ENCODE assay signal across 9 cellular contexts in genomic region chrX:1534321-1535168, GRCh38. TPM values are rescaled to one million over a fixed set of nuclear protein-coding genes. Genes with fewer than 3 reads are reported as not detected.
A peak's percentile ranks its signal among the peaks of the same experiment; 100 is the strongest.
DNase-seq lines count a peak whose midpoint lies in the region; ATAC-seq and TF ChIP-seq lines count a peak whose summit lies in the region.
"Had no signal": no experiment of that assay in that cellular context is flagged by ENCODE, and none has a peak within 500 bp of the region (broad histone marks: within the 10 kb centered on the region; RNA-seq: fewer than 3 reads in every experiment).

No MANE protein-coding gene starts in this region.

- peak overlapping the region; percentile 90 for H3K4me2 ChIP-seq in OCI-LY7 (ENCODE audit: low read length)

- H3K9me3 ChIP-seq in OCI-LY7 (ENCODE audit: low read length): no peaks in the 10 kb centered on the region

- peaks cover 61% of the 10 kb centered on the region for H3K79me2 ChIP-seq in OCI-LY7 (ENCODE audit: insufficient read depth, low read depth, low read length)

- intact Hi-C loops in OCI-LY7 (cut with micrococcal nuclease; ENCODE audit: unreplicated experiment): loop anchor here (1.0 to 5.0 kb wide), 3 partner anchors 13 to 52 kb away; no protein-coding TSS in a partner anchor

- ATAC-seq in HG02571 (IDR thresholded peaks at IDR 0.05; ENCODE audit: unreplicated experiment): peak; percentile 26
- ATAC-seq in stimulated activated naive CD8-positive, alpha-beta T cell treated with anti-CD3 and anti-CD28 coated beads, Interleukin-15, Interleukin-2, amounts not matched to agents 100 U/mL and 50 U/mL, for 24 hours: peak; percentile 37

- no peak for TF ChIP-seq CTCF in OCI-LY7 (conservative IDR thresholded peaks at IDR 0.05; ENCODE audit: low read length)

- peaks cover 18% of the 10 kb centered on the region for H3K4me1 ChIP-seq in OCI-LY7 (ENCODE audit: insufficient read depth, low read length, poor library complexity, severe bottlenecking)

- H2AFZ ChIP-seq in OCI-LY7 (ENCODE audit: low read length): no peak overlapping the region

- CTCF ChIA-PET in OCI-LY7 (lab: Charles Lee; ENCODE audit: unreplicated experiment): no interaction called here

- peaks cover 39% of the 10 kb centered on the region for H3K36me3 ChIP-seq in OCI-LY7 (ENCODE audit: insufficient read depth, low read length)

- no TSS peak for BruUV-seq in OCI-LY7 (replicated peaks; lab: Mats Ljungman, UMichigan)

- H3K27ac ChIP-seq in OCI-LY7 (ENCODE audit: low read depth, low read length, poor library complexity, severe bottlenecking): peak overlapping the region; percentile 94

- DNase-seq in GF-D8 (lab: John Stamatoyannopoulos, UW) (peak; percentile 30), OCI-LY7 (ENCODE audit: low spot score) (peak; percentile 69), SW 1271 (lab: John Stamatoyannopoulos, UW) (no peak), occipital lobe (lab: John Stamatoyannopoulos, UW) (no peak), NCI-H2107 treated with DMSO at 0.1 percent for 48 hours (lab: John Stamatoyannopoulos, UW; ENCODE audit: unreplicated experiment) (no peak)
- DNase-seq in central memory CD4-positive, alpha-beta T cell: peak; percentile 42
- DNase-seq in stimulated activated naive CD8-positive, alpha-beta T cell treated with anti-CD3 and anti-CD28 coated beads, Interleukin-15, Interleukin-2, amounts not matched to agents 100 U/mL and 50 U/mL, for 24 hours: peak; percentile 51

- H3K9me2 ChIP-seq in OCI-LY7 (ENCODE audit: insufficient read depth, low read length): no peaks in the 10 kb centered on the region

- POLR2A ChIA-PET in OCI-LY7 (lab: Charles Lee): no interaction called here

- peak overlapping the region; percentile 87 for H3K4me3 ChIP-seq in OCI-LY7 (ENCODE audit: low read depth, low read length, poor library complexity, severe bottlenecking)
- H3K4me3 ChIP-seq: lung had no signal

- H4K20me1 ChIP-seq in OCI-LY7 (ENCODE audit: insufficient read depth, low read length): peaks cover 6% of the 10 kb centered on the region; the same call in 1 of the 2 replicates

RNA-seq across cellular contexts. Expression of gene P2RY8, which starts 2.4 kb away (rescaled TPM):
- total RNA-seq in OCI-LY7 (2014; rRNA removed; shearing (Covaris generic)): 88.3 and 110 TPM in 2 replicates
- total RNA-seq in OCI-LY7 (2022) (122 and 149 TPM in 2 replicates), occipital lobe (0.16 TPM)

RNA-seq across cellular contexts. Expression of gene AKAP17A, which starts 56.9 kb away (rescaled TPM):
- total RNA-seq in OCI-LY7 (2014; rRNA removed; shearing (Covaris generic)): 61.8 and 64.2 TPM in 2 replicates
- total RNA-seq in OCI-LY7 (2022): 60.6 and 64.9 TPM in 2 replicates
- total RNA-seq in occipital lobe: 11.5 TPM

Comparison
In these comparisons a context has a peak if more than half of its experiments do, and no peak if none do; other contexts are left out.
1. DNase-seq: peak in GF-D8 (single experiment), OCI-LY7 (single experiment), central memory CD4-positive, alpha-beta T cell (single experiment) and stimulated activated naive CD8-positive, alpha-beta T cell treated with anti-CD3 and anti-CD28 coated beads, Interleukin-15, Interleukin-2, amounts not matched to agents 100 U/mL and 50 U/mL, for 24 hours (single experiment); none in SW 1271 (0 of 2), occipital lobe (single experiment) and NCI-H2107 treated with DMSO at 0.1 percent for 48 hours (single experiment).
2. RNA of gene P2RY8, which starts 2.4 kb away (total RNA-seq): 88.3 to 149 TPM in OCI-LY7; 0.16 TPM in occipital lobe (single experiment); every median in the first group is over 10 times any median in the second.